Comparison of ENCODE assay signal across 15 cellular contexts in the genomic region with DNA sequence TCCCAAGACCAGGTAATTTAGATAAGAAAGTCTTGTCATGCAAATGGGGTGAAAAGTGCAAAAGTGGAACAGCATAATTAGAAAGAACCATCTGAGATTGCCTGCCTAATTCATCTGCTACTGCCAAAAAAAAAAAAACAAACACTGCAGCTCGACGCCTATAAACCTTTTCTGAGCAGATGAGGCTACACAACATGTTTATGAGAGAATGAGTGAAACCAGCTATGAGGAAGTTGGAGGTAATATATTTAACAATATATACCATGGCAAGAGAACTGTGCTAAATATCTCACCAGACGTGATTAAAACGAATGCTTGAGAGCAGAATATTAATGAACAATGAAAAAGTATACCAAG. TPM values are rescaled to one million over a fixed set of nuclear protein-coding genes. Genes with fewer than 3 reads are reported as not detected.
A peak's percentile ranks its signal among the peaks of the same experiment; 100 is the strongest.
DNase-seq lines count a peak whose midpoint lies in the region; ATAC-seq, FAIRE-seq and TF ChIP-seq lines count a peak whose summit lies in the region.
"Had no signal": no experiment of that assay in that cellular context is flagged by ENCODE, and none has a peak within 500 bp of the region (broad histone marks: within the 10 kb centered on the region; RNA-seq: fewer than 3 reads in every experiment).

No MANE protein-coding gene starts in this region.

- TF ChIP-seq RAD21 in liver (IDR thresholded peaks at IDR 0.05), result no peak
- no peak for TF ChIP-seq RAD21 in HepG2 (CRISPR knock-in tag; IDR thresholded peaks at IDR 0.05)

- no peak for TF ChIP-seq POLR2A in HepG2 (IDR thresholded peaks at IDR 0.05; ENCODE audit: insufficient read depth in 1 of 2, low read depth in 2 of 2, low read length in 2 of 2)

- 56% methylated on average over 4 of the region's 4 CpGs for WGBS in liver
- 80% methylated on average over 4 of the region's 4 CpGs for WGBS in HepG2 (ENCODE audit: low lambda C conversion rate)

- ATAC-seq in HepG2 (no peak), left lung (no peak)

- TF ChIP-seq EP300 in HepG2 (IDR thresholded peaks at IDR 0.05; ENCODE audit: low read depth in 2 of 2, low read length in 2 of 2) (no peak), HepG2 (CRISPR knock-in tag; IDR thresholded peaks at IDR 0.05; ENCODE audit: borderline replicate concordance) (no peak)

- intact Hi-C loops in HepG2 (cut with micrococcal nuclease; ENCODE audit: unreplicated experiment), result no loop called here
- intact Hi-C loops in left lung (cut with DNase I), result no loop called here

- CTCF ChIA-PET in HepG2 (lab: Yijun Ruan, JAX; ENCODE audit: low intra/inter-chr PET ratio, low total read pairs), result no interaction called here

- TF ChIP-seq CTCF in liver (IDR thresholded peaks at IDR 0.05; ENCODE audit: low read depth, low read length, missing input control), result no peak
- no peak for TF ChIP-seq CTCF in HepG2 (CRISPR knock-in tag; IDR thresholded peaks at IDR 0.05)
- TF ChIP-seq CTCF in keratinocyte (optimal IDR thresholded peaks at IDR 0.05 in 1 of 3, IDR thresholded peaks at IDR 0.05 in 1 of 3, conservative IDR thresholded peaks at IDR 0.05 in 1 of 3; ENCODE audit: extremely low read depth in 1 of 3, insufficient read depth in 2 of 3, low read length in 3 of 3), result no peak
- no peak for TF ChIP-seq CTCF in left lung (IDR thresholded peaks at IDR 0.05)

- no peaks in the 10 kb centered on the region for H3K36me3 ChIP-seq in liver (ENCODE audit: control insufficient read depth in 4 of 4, insufficient read depth in 3 of 4, low read depth in 1 of 4, low read length in 3 of 4)
- H3K36me3 ChIP-seq in HepG2 (replicated peaks in 1 of 2; ENCODE audit: control insufficient read depth in 1 of 2, insufficient read depth in 2 of 2, low read length in 2 of 2), result no peaks in the 10 kb centered on the region
- no peaks in the 10 kb centered on the region for H3K36me3 ChIP-seq in keratinocyte (ENCODE audit: control insufficient read depth in 2 of 2, extremely low read depth in 1 of 2, insufficient read depth in 2 of 2, low read length in 2 of 2)
- H3K36me3 ChIP-seq in left lung, result no peaks in the 10 kb centered on the region

- H3K9ac ChIP-seq in liver (ENCODE audit: low read depth in 1 of 2, low read length in 2 of 2) (no peak overlapping the region), HepG2 (ENCODE audit: insufficient read depth, low read depth, low read length) (no peak overlapping the region), keratinocyte (ENCODE audit: control insufficient read depth, extremely low read depth, insufficient read depth, low read length) (no peak overlapping the region)

- H4K20me1 ChIP-seq in HepG2 (ENCODE audit: insufficient read depth, low read length), result no peaks in the 10 kb centered on the region
- no peaks in the 10 kb centered on the region for H4K20me1 ChIP-seq in keratinocyte (ENCODE audit: control insufficient read depth, extremely low read depth, insufficient read depth, low read length)

- H3K9me3 ChIP-seq in liver (ENCODE audit: control insufficient read depth in 4 of 4, low read length in 3 of 4), result no peaks in the 10 kb centered on the region
- H3K9me3 ChIP-seq in HepG2 (ENCODE audit: low read length), result no peaks in the 10 kb centered on the region
- no peaks in the 10 kb centered on the region for H3K9me3 ChIP-seq in keratinocyte (ENCODE audit: control insufficient read depth, low read depth, low read length)
- no peaks in the 10 kb centered on the region for H3K9me3 ChIP-seq in left lung

- BruUV-seq in HepG2 (replicated peaks; lab: Mats Ljungman, UMichigan), result no TSS peak

- H3K27ac ChIP-seq in liver (ENCODE audit: low read depth in 1 of 2, low read length in 2 of 2), result peak overlapping the region; percentile 85 to 95
- no peak overlapping the region for H3K27ac ChIP-seq in HepG2 (ENCODE audit: extremely low read length, insufficient read depth, low read length)
- peak overlapping the region; percentile 33 for H3K27ac ChIP-seq in keratinocyte (ENCODE audit: control insufficient read depth, insufficient read depth, low read length)
- no peak overlapping the region for H3K27ac ChIP-seq in left lung
- H3K27ac ChIP-seq: RWPE1 had no signal

- DNase-seq in HepG2 (ENCODE audit: low spot score) (no peak), NOMO-1 treated with DMSO at 0.1 percent for 48 hours (lab: John Stamatoyannopoulos, UW; ENCODE audit: unreplicated experiment) (peak; percentile 30), keratinocyte (ENCODE audit: low read depth, low spot score) (no peak), left lung (no peak), mesenteric fat pad (ENCODE audit: low spot score) (no peak), cerebellum (ENCODE audit: low spot score) (no peak), HPDE6-E6E7 (ENCODE audit: extremely low spot score) (no peak)
- DNase-seq: activated CD4-positive, alpha-beta memory T cell treated with anti-CD3 and anti-CD28 coated beads for 36 hours; activated gamma-delta T cell treated with Interleukin-2 at 50 U/mL for 16 hours; naive B cell; NCI-H1092 had no signal

- no peaks in the 10 kb centered on the region for H3K79me2 ChIP-seq in HepG2 (ENCODE audit: insufficient read depth, low read length)
- no peaks in the 10 kb centered on the region for H3K79me2 ChIP-seq in keratinocyte (ENCODE audit: control insufficient read depth, insufficient read depth, low read length)

- FAIRE-seq in HepG2 (lab: Jason Lieb, UNC), result no peak
- no peak for FAIRE-seq in keratinocyte (lab: Jason Lieb, UNC)
- FAIRE-seq: HTR-8/SVneo had no signal

- H3K4me1 ChIP-seq in liver (ENCODE audit: control insufficient read depth in 4 of 4, insufficient read depth in 4 of 4, low read length in 3 of 4), result peaks cover 3 to 23% (median 14%) of the 10 kb centered on the region in 4 donors
- H3K4me1 ChIP-seq in HepG2 (ENCODE audit: insufficient read depth, low read length), result peaks cover 16% of the 10 kb centered on the region
- H3K4me1 ChIP-seq in keratinocyte (ENCODE audit: control insufficient read depth, extremely low read depth, insufficient read depth, low read length), result peaks cover 24% of the 10 kb centered on the region
- H3K4me1 ChIP-seq in left lung, result peaks cover 0 to 6% of the 10 kb centered on the region in 2 donors

- H3K4me2 ChIP-seq in HepG2 (ENCODE audit: low read depth, low read length), result no peak overlapping the region
- no peak overlapping the region for H3K4me2 ChIP-seq in keratinocyte (ENCODE audit: control insufficient read depth, extremely low read depth, insufficient read depth, low read depth, low read length)

- no peak overlapping the region for H3K4me3 ChIP-seq in liver (ENCODE audit: low read depth in 1 of 3, low read length in 3 of 3)
- no peak overlapping the region for H3K4me3 ChIP-seq in HepG2 (replicated peaks in 1 of 3; ENCODE audit: insufficient read depth in 1 of 3, low read depth in 2 of 3, low read length in 3 of 3)
- no peak overlapping the region for H3K4me3 ChIP-seq in keratinocyte (ENCODE audit: control insufficient read depth in 2 of 3, extremely low read depth in 1 of 3, insufficient read depth in 2 of 3, low read depth in 1 of 3, low read length in 3 of 3)
- no peak overlapping the region for H3K4me3 ChIP-seq in left lung

- POLR2A ChIA-PET in HepG2 (lab: Yijun Ruan, JAX), result no interaction called here

- dilution Hi-C loops in keratinocyte (cut with MboI; ENCODE audit: extremely low pct_ligation_motif_present, low sequenced_read_pairs), result no loop called here

- in situ Hi-C loops in HepG2 (cut with HindIII; ENCODE audit: extremely low pct_ligation_motif_present, low pct_unique_long_range_greater_than_20kb), result no loop called here

- no peaks in the 10 kb centered on the region for H3K27me3 ChIP-seq in liver (ENCODE audit: control insufficient read depth in 4 of 4, insufficient read depth in 4 of 4, low read length in 3 of 4)
- no peaks in the 10 kb centered on the region for H3K27me3 ChIP-seq in HepG2 (ENCODE audit: control insufficient read depth in 1 of 2, insufficient read depth in 2 of 2, low read length in 2 of 2)
- H3K27me3 ChIP-seq in keratinocyte (ENCODE audit: control insufficient read depth, extremely low read depth, insufficient read depth, low read length), result no peaks in the 10 kb centered on the region
- no peaks in the 10 kb centered on the region for H3K27me3 ChIP-seq in left lung

- no peak overlapping the region for H2AFZ ChIP-seq in HepG2 (ENCODE audit: low read length)
- no peak overlapping the region for H2AFZ ChIP-seq in keratinocyte (ENCODE audit: control insufficient read depth, low read length)

- no peaks in the 10 kb centered on the region for H3K9me1 ChIP-seq in keratinocyte (ENCODE audit: control insufficient read depth, extremely low read depth, insufficient read depth, low read length)

RNA-seq across cellular contexts. Expression of a gene that starts 50.0 kb away (rescaled TPM):
- 1 to 10 TPM; 4.5 to 6.0 TPM for total RNA-seq in liver
- 1 to 10 TPM; 2.1 to 2.4 TPM for polyA plus RNA-seq in liver
- total RNA-seq in HepG2 (2016; rRNA removed; fragmentation: Illumina TruSeq; extraction: Trizol), result not detected in 2 replicates
- total RNA-seq in HepG2 (2016; cell fraction: cytosol; rRNA removed; fragmentation: Illumina TruSeq; extraction: Trizol; ENCODE audit: low read depth), result not detected in 2 replicates
- total RNA-seq in HepG2 (2016; cell fraction: insoluble cytoplasmic fraction; rRNA removed; fragmentation: Illumina TruSeq; extraction: Trizol), result not detected in 2 replicates
- total RNA-seq in HepG2 (2016; cell fraction: membrane; rRNA removed; fragmentation: Illumina TruSeq; extraction: Trizol), result not detected in 2 replicates
- total RNA-seq in HepG2 (2016; cell fraction: nucleus; rRNA removed; fragmentation: Illumina TruSeq; extraction: Trizol), result not detected in 2 replicates
- polyA plus RNA-seq in HepG2 (2011; rRNA removed), result not detected in 2 replicates
- polyA plus RNA-seq in HepG2 (2011; cell fraction: cytosol; rRNA removed), result not detected in 2 replicates
- not detected in 2 replicates for polyA plus RNA-seq in HepG2 (2011; cell fraction: nucleus; rRNA removed)
- polyA plus RNA-seq in HepG2 (2012), result 0.05 TPM in 1 of 2 replicates, not detected in the other
- not detected in 2 replicates for polyA plus RNA-seq in HepG2 (2016; cell fraction: cytosol; fragmentation: Illumina TruSeq; extraction: Trizol; ENCODE audit: low read depth)
- polyA plus RNA-seq in HepG2 (2016; cell fraction: insoluble cytoplasmic fraction; fragmentation: Illumina TruSeq; extraction: Trizol; ENCODE audit: low read depth), result not detected in 2 replicates
- not detected in 2 replicates for polyA plus RNA-seq in HepG2 (2016; cell fraction: membrane; fragmentation: Illumina TruSeq; extraction: Trizol; ENCODE audit: low read depth)
- polyA plus RNA-seq in HepG2 (2016; cell fraction: nucleus; fragmentation: Illumina TruSeq; extraction: Trizol; ENCODE audit: insufficient read depth, low read depth), result not detected in 2 replicates
- 0.30 TPM in 1 of 2 replicates, not detected in the other for polyA minus RNA-seq in HepG2 (2011; rRNA and poly(A)+ RNA removed; ENCODE audit: low replicate concordance)
- polyA minus RNA-seq in HepG2 (2011; cell fraction: cytosol; rRNA and poly(A)+ RNA removed), result not detected in 2 replicates
- polyA minus RNA-seq in HepG2 (2011; cell fraction: nucleus; rRNA and poly(A)+ RNA removed), result not detected in 2 replicates
- polyA plus RNA-seq in keratinocyte, result 0.10 to 0.39 TPM (median 0.12 TPM) in 3 replicates
- polyA plus RNA-seq in keratinocyte (2011; ENCODE audit: low read depth), result 0.47 TPM
- 0.04 and 0.14 TPM in 2 replicates for polyA plus RNA-seq in keratinocyte (2011; cell fraction: cytosol; rRNA removed)
- polyA plus RNA-seq in keratinocyte (2011; cell fraction: nucleus; rRNA removed), result 0.22 and 0.52 TPM in 2 replicates
- polyA plus RNA-seq in keratinocyte (2012; ENCODE audit: low replicate concordance), result 0.06 and 0.17 TPM in 2 replicates
- polyA minus RNA-seq in keratinocyte, result 0.06 to 0.36 TPM in 2 of 3 replicates, not detected in the other
- not detected for polyA minus RNA-seq in keratinocyte (2011; cell fraction: cytosol; rRNA and poly(A)+ RNA removed)
- polyA minus RNA-seq in keratinocyte (2011; cell fraction: nucleus; rRNA and poly(A)+ RNA removed), result not detected in 2 replicates
- 100 to 1,000 TPM in 1 of 2 donors, 10 to 100 TPM in 1; 87.5 to 152 TPM for total RNA-seq in left lung
- 418 TPM for total RNA-seq in mesenteric fat pad
- total RNA-seq in cerebellum, result 65.4 TPM
- total RNA-seq: activated CD4-positive, alpha-beta memory T cell treated with anti-CD3 and anti-CD28 coated beads for 36 hours; NCI-H460 had no signal

Comparison
In these comparisons a context has a peak if more than half of its experiments do, and no peak if none do; other contexts are left out.
1. H3K27ac ChIP-seq: peak in liver (2 of 2) and keratinocyte (single experiment); none in HepG2 (single experiment) and left lung (0 of 2).